In genomic region chr2:26605195-26605968, GRCh38 we compare ENCODE assay signal across 8 cellular contexts. TPM values are rescaled to one million over a fixed set of nuclear protein-coding genes. Genes with fewer than 3 reads are reported as not detected.
DNase-seq lines count a peak whose midpoint lies in the region; ATAC-seq and TF ChIP-seq lines count a peak whose summit lies in the region.

No MANE protein-coding gene starts in this region.

- H3K79me2 ChIP-seq in smooth muscle cell (ENCODE audit: low read depth) = no peaks in the 10 kb centered on the region

- WGBS in smooth muscle cell (ENCODE audit: low lambda C conversion rate) = 30% methylated on average over 12 of the region's 12 CpGs
- 27 to 29% methylated on average over 12 of the region's 12 CpGs for WGBS in aorta, 2 donors

- H4K20me1 ChIP-seq in smooth muscle cell (ENCODE audit: low read depth) = no peaks in the 10 kb centered on the region

- peak overlapping the region; percentile 50 for H2AFZ ChIP-seq in smooth muscle cell (ENCODE audit: low read depth)

- ATAC-seq in HG02588 (IDR thresholded peaks at IDR 0.05; ENCODE audit: unreplicated experiment) (no peak), aorta (ENCODE audit: low FRiP score) (no peak)

- H3K27ac ChIP-seq in smooth muscle cell (ENCODE audit: low read depth) (no peak overlapping the region), aorta (ENCODE audit: low read depth in 1 of 2, low read length in 2 of 2) (no peak overlapping the region)

- H3K36me3 ChIP-seq in smooth muscle cell (ENCODE audit: low read depth) = no peaks in the 10 kb centered on the region
- no peaks in the 10 kb centered on the region for H3K36me3 ChIP-seq in aorta (ENCODE audit: control insufficient read depth in 1 of 2, insufficient read depth in 2 of 2, low read length in 1 of 2)

- H3K4me1 ChIP-seq in smooth muscle cell (ENCODE audit: low read depth) (peaks cover 11% of the 10 kb centered on the region), aorta (ENCODE audit: control insufficient read depth in 1 of 2, insufficient read depth in 2 of 2, low read length in 2 of 2) (no peaks in the 10 kb centered on the region)

- H3F3A ChIP-seq in smooth muscle cell (ENCODE audit: low read depth) = no peaks in the 10 kb centered on the region

- H3K4me2 ChIP-seq in smooth muscle cell = no peak overlapping the region

- H3K27me3 ChIP-seq in smooth muscle cell (ENCODE audit: low read depth) (no peaks in the 10 kb centered on the region), aorta (ENCODE audit: control insufficient read depth in 1 of 2, insufficient read depth in 2 of 2, low read length in 1 of 2) (no peaks in the 10 kb centered on the region)

- H3K9me3 ChIP-seq in smooth muscle cell (replicated peaks; ENCODE audit: low read depth) (peaks cover 3% of the 10 kb centered on the region), aorta (ENCODE audit: control insufficient read depth, low read length) (no peaks in the 10 kb centered on the region)

- H3K4me3 ChIP-seq in smooth muscle cell = no peak overlapping the region
- no peak overlapping the region for H3K4me3 ChIP-seq in aorta (ENCODE audit: low read length in 2 of 2)

- H3K9ac ChIP-seq in smooth muscle cell (ENCODE audit: low read depth) = no peak overlapping the region

- intact Hi-C loops in aorta (cut with DNase I) = loop anchor here in 1 of 2 donors (5.0 kb wide), 1 partner anchor 77 kb away; no protein-coding TSS in a partner anchor

- TF ChIP-seq CTCF in smooth muscle cell (IDR thresholded peaks at IDR 0.05; ENCODE audit: borderline replicate concordance, insufficient read depth, poor library complexity, severe bottlenecking) = peak; percentile 88

- peak; percentile 64 for DNase-seq in D341Med (ENCODE audit: low spot score)
- peak; percentile 45 for DNase-seq in HK-2 (ENCODE audit: unreplicated experiment)
- peak; percentile 65 for DNase-seq in OCI-M1 (lab: John Stamatoyannopoulos, UW)
- peak; percentile 62 for DNase-seq in astrocyte of the hippocampus (ENCODE audit: low read depth, low spot score)
- peak; percentile 80 for DNase-seq in iPS DF 4.7 (ENCODE audit: extremely low read depth, low spot score)
- DNase-seq in smooth muscle cell (lab: John Stamatoyannopoulos, UW; ENCODE audit: unreplicated experiment) = no peak
- DNase-seq in aorta = no peak

RNA-seq across cellular contexts. Expression of gene CIB4, which starts 35.8 kb away (rescaled TPM):
- not detected in 2 replicates for total RNA-seq in smooth muscle cell
- not detected in 2 replicates for polyA plus RNA-seq in smooth muscle cell
- total RNA-seq in aorta = under 1 TPM in 1 of 2 donors, not detected in 1; 0.60 TPM
- polyA plus RNA-seq in aorta = not detected

Comparison
In these comparisons a context has a peak if more than half of its experiments do, and no peak if none do; other contexts are left out.
1. DNase-seq: peak in D341Med (single experiment), HK-2 (single experiment), OCI-M1 (single experiment), astrocyte of the hippocampus (single experiment) and iPS DF 4.7 (single experiment); none in smooth muscle cell (single experiment) and aorta (0 of 2).